In the genomic region with DNA sequence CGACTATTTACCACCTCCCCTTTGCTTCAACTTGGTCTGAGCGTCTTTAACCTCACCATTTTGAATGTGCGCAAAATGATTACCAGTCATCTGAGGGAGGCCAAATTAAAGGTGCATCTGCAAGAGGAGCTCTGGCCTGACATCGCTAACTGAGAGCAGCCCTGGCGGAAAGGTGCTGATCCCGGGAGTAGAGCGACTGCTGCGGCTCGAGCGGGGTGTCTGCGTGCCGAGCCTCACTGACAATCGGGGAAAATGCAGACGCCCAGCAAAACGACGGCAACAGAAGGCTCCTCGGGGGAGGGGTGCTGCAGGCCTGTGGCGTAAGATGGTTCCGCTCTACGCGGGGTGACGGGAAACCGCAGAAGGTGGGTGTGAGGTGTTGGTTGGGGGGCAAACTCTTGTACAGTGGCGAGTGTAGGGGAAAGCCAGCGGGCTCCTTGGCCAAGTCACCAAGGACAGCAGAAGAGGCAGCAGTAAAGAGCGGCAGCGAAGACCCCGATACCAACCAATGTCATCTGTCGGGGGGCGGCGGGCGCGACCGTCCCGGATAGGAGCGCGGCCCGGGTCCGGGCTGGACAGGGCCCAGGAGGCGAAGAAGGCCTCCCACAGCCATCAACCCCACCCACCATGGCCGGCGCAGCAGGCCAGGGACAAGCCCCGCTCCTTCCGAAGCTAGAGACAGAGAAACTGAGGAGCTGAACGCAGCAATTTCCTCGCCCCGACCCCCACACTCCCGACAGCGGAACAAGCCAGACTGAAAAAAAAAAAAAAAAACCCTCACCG, we compare ENCODE assay signal across 1 cellular context.
TF ChIP-seq lines count a peak whose summit lies in the region.

No MANE protein-coding gene starts in this region.

TF ChIP-seq in GM12878, 131 proteins besides CTCF, POLR2A, EP300 and RAD21 (continued from another document and continues in another):
- TF ChIP-seq FOXM1 (IDR thresholded peaks at IDR 0.05; ENCODE audit: low read depth, low read length) = peak; percentile 51; the same call in 1 of the 2 replicates
- peak; percentile 81 for TF ChIP-seq TAF1 (IDR thresholded peaks at IDR 0.05; ENCODE audit: borderline replicate concordance, low read depth, low read length)
- TF ChIP-seq CHD4 (IDR thresholded peaks at IDR 0.05) = no peak
- no peak for TF ChIP-seq ASH2L (IDR thresholded peaks at IDR 0.05; ENCODE audit: borderline replicate concordance, low read depth)
- 0 out of 2 replicates have a peak, but pooled peaks have one; percentile 24 for TF ChIP-seq TCF3 (IDR thresholded peaks at IDR 0.05; ENCODE audit: borderline replicate concordance, insufficient read depth, low read depth, low read length)
- no peak for TF ChIP-seq EZH2 (IDR thresholded peaks at IDR 0.05; ENCODE audit: borderline replicate concordance, control insufficient read depth, low read depth, low read length)
- TF ChIP-seq POLR2AphosphoS5 (IDR thresholded peaks at IDR 0.05; ENCODE audit: low read length) = peak; percentile 87
- TF ChIP-seq TCF12 (IDR thresholded peaks at IDR 0.05; ENCODE audit: low read depth, low read length) = peak; percentile 74; the same call in 1 of the 2 replicates
- peak in 1 of 2 experiments; percentile 74; a peak in 1 of 3 replicates for TF ChIP-seq EGR1 (IDR thresholded peaks at IDR 0.05; ENCODE audit: borderline replicate concordance in 1 of 2, low read depth in 2 of 2, low read length in 2 of 2)
- TF ChIP-seq PML (IDR thresholded peaks at IDR 0.05; ENCODE audit: low read length) = peak; percentile 64; the same call in 1 of the 2 replicates
- TF ChIP-seq, protein P1, sequence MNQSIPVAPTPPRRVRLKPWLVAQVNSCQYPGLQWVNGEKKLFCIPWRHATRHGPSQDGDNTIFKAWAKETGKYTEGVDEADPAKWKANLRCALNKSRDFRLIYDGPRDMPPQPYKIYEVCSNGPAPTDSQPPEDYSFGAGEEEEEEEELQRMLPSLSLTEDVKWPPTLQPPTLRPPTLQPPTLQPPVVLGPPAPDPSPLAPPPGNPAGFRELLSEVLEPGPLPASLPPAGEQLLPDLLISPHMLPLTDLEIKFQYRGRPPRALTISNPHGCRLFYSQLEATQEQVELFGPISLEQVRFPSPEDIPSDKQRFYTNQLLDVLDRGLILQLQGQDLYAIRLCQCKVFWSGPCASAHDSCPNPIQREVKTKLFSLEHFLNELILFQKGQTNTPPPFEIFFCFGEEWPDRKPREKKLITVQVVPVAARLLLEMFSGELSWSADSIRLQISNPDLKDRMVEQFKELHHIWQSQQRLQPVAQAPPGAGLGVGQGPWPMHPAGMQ (IDR thresholded peaks at IDR 0.05; ENCODE audit: borderline replicate concordance) = peak; percentile 67; the same call in 1 of the 2 replicates
- 0 out of 2 replicates have a peak, but pooled peaks have one; percentile 66 for TF ChIP-seq ATF7 (IDR thresholded peaks at IDR 0.05; ENCODE audit: low read depth)
- TF ChIP-seq MTA2 (IDR thresholded peaks at IDR 0.05; ENCODE audit: low read depth) = peak; percentile 64
- TF ChIP-seq, protein P2, sequence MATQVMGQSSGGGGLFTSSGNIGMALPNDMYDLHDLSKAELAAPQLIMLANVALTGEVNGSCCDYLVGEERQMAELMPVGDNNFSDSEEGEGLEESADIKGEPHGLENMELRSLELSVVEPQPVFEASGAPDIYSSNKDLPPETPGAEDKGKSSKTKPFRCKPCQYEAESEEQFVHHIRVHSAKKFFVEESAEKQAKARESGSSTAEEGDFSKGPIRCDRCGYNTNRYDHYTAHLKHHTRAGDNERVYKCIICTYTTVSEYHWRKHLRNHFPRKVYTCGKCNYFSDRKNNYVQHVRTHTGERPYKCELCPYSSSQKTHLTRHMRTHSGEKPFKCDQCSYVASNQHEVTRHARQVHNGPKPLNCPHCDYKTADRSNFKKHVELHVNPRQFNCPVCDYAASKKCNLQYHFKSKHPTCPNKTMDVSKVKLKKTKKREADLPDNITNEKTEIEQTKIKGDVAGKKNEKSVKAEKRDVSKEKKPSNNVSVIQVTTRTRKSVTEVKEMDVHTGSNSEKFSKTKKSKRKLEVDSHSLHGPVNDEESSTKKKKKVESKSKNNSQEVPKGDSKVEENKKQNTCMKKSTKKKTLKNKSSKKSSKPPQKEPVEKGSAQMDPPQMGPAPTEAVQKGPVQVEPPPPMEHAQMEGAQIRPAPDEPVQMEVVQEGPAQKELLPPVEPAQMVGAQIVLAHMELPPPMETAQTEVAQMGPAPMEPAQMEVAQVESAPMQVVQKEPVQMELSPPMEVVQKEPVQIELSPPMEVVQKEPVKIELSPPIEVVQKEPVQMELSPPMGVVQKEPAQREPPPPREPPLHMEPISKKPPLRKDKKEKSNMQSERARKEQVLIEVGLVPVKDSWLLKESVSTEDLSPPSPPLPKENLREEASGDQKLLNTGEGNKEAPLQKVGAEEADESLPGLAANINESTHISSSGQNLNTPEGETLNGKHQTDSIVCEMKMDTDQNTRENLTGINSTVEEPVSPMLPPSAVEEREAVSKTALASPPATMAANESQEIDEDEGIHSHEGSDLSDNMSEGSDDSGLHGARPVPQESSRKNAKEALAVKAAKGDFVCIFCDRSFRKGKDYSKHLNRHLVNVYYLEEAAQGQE (IDR thresholded peaks at IDR 0.05; ENCODE audit: low read depth, low read length) = 0 out of 2 replicates have a peak, but pooled peaks have one; percentile 46
- TF ChIP-seq, protein P3, sequence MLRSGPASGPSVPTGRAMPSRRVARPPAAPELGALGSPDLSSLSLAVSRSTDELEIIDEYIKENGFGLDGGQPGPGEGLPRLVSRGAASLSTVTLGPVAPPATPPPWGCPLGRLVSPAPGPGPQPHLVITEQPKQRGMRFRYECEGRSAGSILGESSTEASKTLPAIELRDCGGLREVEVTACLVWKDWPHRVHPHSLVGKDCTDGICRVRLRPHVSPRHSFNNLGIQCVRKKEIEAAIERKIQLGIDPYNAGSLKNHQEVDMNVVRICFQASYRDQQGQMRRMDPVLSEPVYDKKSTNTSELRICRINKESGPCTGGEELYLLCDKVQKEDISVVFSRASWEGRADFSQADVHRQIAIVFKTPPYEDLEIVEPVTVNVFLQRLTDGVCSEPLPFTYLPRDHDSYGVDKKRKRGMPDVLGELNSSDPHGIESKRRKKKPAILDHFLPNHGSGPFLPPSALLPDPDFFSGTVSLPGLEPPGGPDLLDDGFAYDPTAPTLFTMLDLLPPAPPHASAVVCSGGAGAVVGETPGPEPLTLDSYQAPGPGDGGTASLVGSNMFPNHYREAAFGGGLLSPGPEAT (IDR thresholded peaks at IDR 0.05; ENCODE audit: low read depth) = 0 out of 2 replicates have a peak, but pooled peaks have one; percentile 34
- TF ChIP-seq, protein P4, sequence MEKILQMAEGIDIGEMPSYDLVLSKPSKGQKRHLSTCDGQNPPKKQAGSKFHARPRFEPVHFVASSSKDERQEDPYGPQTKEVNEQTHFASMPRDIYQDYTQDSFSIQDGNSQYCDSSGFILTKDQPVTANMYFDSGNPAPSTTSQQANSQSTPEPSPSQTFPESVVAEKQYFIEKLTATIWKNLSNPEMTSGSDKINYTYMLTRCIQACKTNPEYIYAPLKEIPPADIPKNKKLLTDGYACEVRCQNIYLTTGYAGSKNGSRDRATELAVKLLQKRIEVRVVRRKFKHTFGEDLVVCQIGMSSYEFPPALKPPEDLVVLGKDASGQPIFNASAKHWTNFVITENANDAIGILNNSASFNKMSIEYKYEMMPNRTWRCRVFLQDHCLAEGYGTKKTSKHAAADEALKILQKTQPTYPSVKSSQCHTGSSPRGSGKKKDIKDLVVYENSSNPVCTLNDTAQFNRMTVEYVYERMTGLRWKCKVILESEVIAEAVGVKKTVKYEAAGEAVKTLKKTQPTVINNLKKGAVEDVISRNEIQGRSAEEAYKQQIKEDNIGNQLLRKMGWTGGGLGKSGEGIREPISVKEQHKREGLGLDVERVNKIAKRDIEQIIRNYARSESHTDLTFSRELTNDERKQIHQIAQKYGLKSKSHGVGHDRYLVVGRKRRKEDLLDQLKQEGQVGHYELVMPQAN (conservative IDR thresholded peaks at IDR 0.05) = peak; percentile 76
- TF ChIP-seq IKZF1 (conservative IDR thresholded peaks at IDR 0.05) = peak; percentile 44
- TF ChIP-seq RCOR1 (conservative IDR thresholded peaks at IDR 0.05; ENCODE audit: low read depth, low read length) = 0 out of 2 replicates have a peak, but pooled peaks have one; percentile 51
- TF ChIP-seq IKZF2 (IDR thresholded peaks at IDR 0.05) = peak; percentile 42 to 68; a peak in 2 of 4 replicates
- peak; percentile 65; the same call in 1 of the 2 replicates for TF ChIP-seq ZNF207 (IDR thresholded peaks at IDR 0.05; ENCODE audit: borderline replicate concordance)
- TF ChIP-seq CHD2 (IDR thresholded peaks at IDR 0.05; ENCODE audit: borderline replicate concordance, low read depth, low read length) = peak; percentile 86
- TF ChIP-seq DPF2 (IDR thresholded peaks at IDR 0.05) = peak; percentile 80
- no peak; the same call in 1 of the 2 replicates for TF ChIP-seq SMARCA5 (IDR thresholded peaks at IDR 0.05)
- peak; percentile 62 for TF ChIP-seq ZNF384 (IDR thresholded peaks at IDR 0.05; ENCODE audit: borderline replicate concordance, low read depth, low read length)
- no peak for TF ChIP-seq HDGF (IDR thresholded peaks at IDR 0.05)
- TF ChIP-seq MEF2A (IDR thresholded peaks at IDR 0.05; ENCODE audit: insufficient read depth, low read depth, low read length) = peak; percentile 10; the same call in 1 of the 2 replicates
- TF ChIP-seq, protein P5, sequence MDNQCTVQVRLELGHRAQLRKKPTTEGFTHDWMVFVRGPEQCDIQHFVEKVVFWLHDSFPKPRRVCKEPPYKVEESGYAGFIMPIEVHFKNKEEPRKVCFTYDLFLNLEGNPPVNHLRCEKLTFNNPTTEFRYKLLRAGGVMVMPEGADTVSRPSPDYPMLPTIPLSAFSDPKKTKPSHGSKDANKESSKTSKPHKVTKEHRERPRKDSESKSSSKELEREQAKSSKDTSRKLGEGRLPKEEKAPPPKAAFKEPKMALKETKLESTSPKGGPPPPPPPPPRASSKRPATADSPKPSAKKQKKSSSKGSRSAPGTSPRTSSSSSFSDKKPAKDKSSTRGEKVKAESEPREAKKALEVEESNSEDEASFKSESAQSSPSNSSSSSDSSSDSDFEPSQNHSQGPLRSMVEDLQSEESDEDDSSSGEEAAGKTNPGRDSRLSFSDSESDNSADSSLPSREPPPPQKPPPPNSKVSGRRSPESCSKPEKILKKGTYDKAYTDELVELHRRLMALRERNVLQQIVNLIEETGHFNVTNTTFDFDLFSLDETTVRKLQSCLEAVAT (IDR thresholded peaks at IDR 0.05) = peak; percentile 96
- peak; percentile 51; the same call in 1 of the 2 replicates for TF ChIP-seq TBL1XR1 (IDR thresholded peaks at IDR 0.05; ENCODE audit: low read depth, low read length)
- TF ChIP-seq MTA3 (IDR thresholded peaks at IDR 0.05; ENCODE audit: borderline replicate concordance, low read length) = peak; percentile 73; the same call in 1 of the 2 replicates
- peak; percentile 81 for TF ChIP-seq NR2F1 (conservative IDR thresholded peaks at IDR 0.05)
- TF ChIP-seq IRF4 (IDR thresholded peaks at IDR 0.05; ENCODE audit: low read depth, low read length) = peak; percentile 43; the same call in 1 of the 2 replicates
- TF ChIP-seq ZZZ3 (IDR thresholded peaks at IDR 0.05; ENCODE audit: control insufficient read depth, insufficient read length, low read depth) = no peak
- TF ChIP-seq, protein P6, sequence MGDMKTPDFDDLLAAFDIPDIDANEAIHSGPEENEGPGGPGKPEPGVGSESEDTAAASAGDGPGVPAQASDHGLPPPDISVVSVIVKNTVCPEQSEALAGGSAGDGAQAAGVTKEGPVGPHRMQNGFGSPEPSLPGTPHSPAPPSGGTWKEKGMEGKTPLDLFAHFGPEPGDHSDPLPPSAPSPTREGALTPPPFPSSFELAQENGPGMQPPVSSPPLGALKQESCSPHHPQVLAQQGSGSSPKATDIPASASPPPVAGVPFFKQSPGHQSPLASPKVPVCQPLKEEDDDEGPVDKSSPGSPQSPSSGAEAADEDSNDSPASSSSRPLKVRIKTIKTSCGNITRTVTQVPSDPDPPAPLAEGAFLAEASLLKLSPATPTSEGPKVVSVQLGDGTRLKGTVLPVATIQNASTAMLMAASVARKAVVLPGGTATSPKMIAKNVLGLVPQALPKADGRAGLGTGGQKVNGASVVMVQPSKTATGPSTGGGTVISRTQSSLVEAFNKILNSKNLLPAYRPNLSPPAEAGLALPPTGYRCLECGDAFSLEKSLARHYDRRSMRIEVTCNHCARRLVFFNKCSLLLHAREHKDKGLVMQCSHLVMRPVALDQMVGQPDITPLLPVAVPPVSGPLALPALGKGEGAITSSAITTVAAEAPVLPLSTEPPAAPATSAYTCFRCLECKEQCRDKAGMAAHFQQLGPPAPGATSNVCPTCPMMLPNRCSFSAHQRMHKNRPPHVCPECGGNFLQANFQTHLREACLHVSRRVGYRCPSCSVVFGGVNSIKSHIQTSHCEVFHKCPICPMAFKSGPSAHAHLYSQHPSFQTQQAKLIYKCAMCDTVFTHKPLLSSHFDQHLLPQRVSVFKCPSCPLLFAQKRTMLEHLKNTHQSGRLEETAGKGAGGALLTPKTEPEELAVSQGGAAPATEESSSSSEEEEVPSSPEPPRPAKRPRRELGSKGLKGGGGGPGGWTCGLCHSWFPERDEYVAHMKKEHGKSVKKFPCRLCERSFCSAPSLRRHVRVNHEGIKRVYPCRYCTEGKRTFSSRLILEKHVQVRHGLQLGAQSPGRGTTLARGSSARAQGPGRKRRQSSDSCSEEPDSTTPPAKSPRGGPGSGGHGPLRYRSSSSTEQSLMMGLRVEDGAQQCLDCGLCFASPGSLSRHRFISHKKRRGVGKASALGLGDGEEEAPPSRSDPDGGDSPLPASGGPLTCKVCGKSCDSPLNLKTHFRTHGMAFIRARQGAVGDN (IDR thresholded peaks at IDR 0.05) = peak; percentile 47; the same call in 1 of the 2 replicates
- peak; percentile 37 for TF ChIP-seq MEF2B (IDR thresholded peaks at IDR 0.05; ENCODE audit: partially characterized antibody, poor library complexity, severe bottlenecking)
- peak; percentile 44; the same call in 1 of the 2 replicates for TF ChIP-seq CBX5 (IDR thresholded peaks at IDR 0.05; ENCODE audit: low read depth)
- no peak for TF ChIP-seq KDM1A (IDR thresholded peaks at IDR 0.05; ENCODE audit: borderline replicate concordance)
- peak; percentile 48; the same call in 1 of the 2 replicates for TF ChIP-seq NFIC (IDR thresholded peaks at IDR 0.05; ENCODE audit: low read depth, low read length)
- TF ChIP-seq NR2C2 (IDR thresholded peaks at IDR 0.05; ENCODE audit: borderline replicate concordance, control insufficient read depth, insufficient read length, low read depth) = no peak
- no peak for TF ChIP-seq JUND (IDR thresholded peaks at IDR 0.05; ENCODE audit: low read depth, low read length)
- TF ChIP-seq ZNF274 (IDR thresholded peaks at IDR 0.05; ENCODE audit: insufficient read depth, insufficient read length) = no peak
- TF ChIP-seq BACH1 (IDR thresholded peaks at IDR 0.05; ENCODE audit: borderline replicate concordance) = peak; percentile 59; the same call in 1 of the 2 replicates
- TF ChIP-seq, protein P7, sequence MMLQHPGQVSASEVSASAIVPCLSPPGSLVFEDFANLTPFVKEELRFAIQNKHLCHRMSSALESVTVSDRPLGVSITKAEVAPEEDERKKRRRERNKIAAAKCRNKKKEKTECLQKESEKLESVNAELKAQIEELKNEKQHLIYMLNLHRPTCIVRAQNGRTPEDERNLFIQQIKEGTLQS (IDR thresholded peaks at IDR 0.05; ENCODE audit: borderline replicate concordance, extremely low read depth, low read depth, low read length) = no peak
- TF ChIP-seq MXI1 (IDR thresholded peaks at IDR 0.05; ENCODE audit: low read depth, low read length) = no peak; the same call in 1 of the 2 replicates
- peak; percentile 53; the same call in 1 of the 2 replicates for TF ChIP-seq BMI1 (IDR thresholded peaks at IDR 0.05; ENCODE audit: borderline replicate concordance)
- TF ChIP-seq POLR2AphosphoS2 (IDR thresholded peaks at IDR 0.05; ENCODE audit: low read depth, low read length) = peak; percentile 61; the same call in 1 of the 2 replicates
- TF ChIP-seq PAX5 (IDR thresholded peaks at IDR 0.05; ENCODE audit: borderline replicate concordance, low read depth, low read length) = peak; percentile 63
- peak; percentile 57; the same call in 1 of the 2 replicates for TF ChIP-seq BCL11A (IDR thresholded peaks at IDR 0.05; ENCODE audit: low read depth, low read length)
